ENCODE assay signal across 8 cellular contexts in the genomic region with DNA sequence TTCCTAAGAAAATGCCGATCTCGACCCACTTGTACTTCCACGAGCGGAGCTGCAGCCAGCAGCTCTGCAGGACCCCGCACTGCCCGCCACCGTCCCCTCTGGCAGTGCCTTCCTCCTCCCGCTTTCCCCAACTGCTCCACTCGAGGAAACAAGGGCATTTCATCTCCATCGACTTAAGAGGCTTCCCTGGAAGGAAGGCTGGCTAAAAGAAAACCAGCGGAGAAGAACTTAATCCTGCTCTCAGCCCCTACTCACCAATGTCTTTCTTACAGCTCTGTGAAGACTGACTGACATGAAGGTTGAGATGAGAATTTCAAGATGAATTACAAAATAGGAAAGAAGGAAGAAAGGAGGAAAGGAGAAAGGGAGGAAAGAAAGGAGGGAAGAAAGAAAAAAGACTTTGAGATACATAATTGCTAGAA. TPM values are rescaled to one million over a fixed set of nuclear protein-coding genes. Genes with fewer than 3 reads are reported as not detected.
DNase-seq lines count a peak whose midpoint lies in the region; ATAC-seq and TF ChIP-seq lines count a peak whose summit lies in the region.

No MANE protein-coding gene starts in this region.

- H3K27ac ChIP-seq in neuronal stem cell (replicated peaks; ENCODE audit: low read length), result no peak overlapping the region

- TF ChIP-seq CTCF in BJ (IDR thresholded peaks at IDR 0.05; ENCODE audit: insufficient read depth, low read depth, low read length) (no peak), mucosa of descending colon (IDR thresholded peaks at IDR 0.05) (no peak)

- H3K4me3 Mint-ChIP-seq in T-helper 17 cell, result peak overlapping the region; percentile 87

- H3K4me1 ChIP-seq in neuronal stem cell (ENCODE audit: control insufficient read depth in 2 of 2, insufficient read depth in 1 of 2, low read depth in 1 of 2, low read length in 2 of 2) (peaks cover 2% of the 10 kb centered on the region in 2 donors), mucosa of descending colon (ENCODE audit: low read depth) (no peaks in the 10 kb centered on the region)

- peaks cover 9% of the 10 kb centered on the region for H3K36me3 Mint-ChIP-seq in T-helper 17 cell (ENCODE audit: low read depth)

- no peaks in the 10 kb centered on the region for H3K9me3 ChIP-seq in T-helper 17 cell (ENCODE audit: control insufficient read depth, low read length, poor library complexity, severe bottlenecking)
- peaks cover 0 to 9% of the 10 kb centered on the region in 2 donors for H3K9me3 ChIP-seq in neuronal stem cell (replicated peaks in 1 of 2; ENCODE audit: control insufficient read depth in 2 of 2, insufficient read depth in 1 of 2, low read depth in 1 of 2, low read length in 2 of 2)
- H3K9me3 ChIP-seq in mucosa of descending colon, result no peaks in the 10 kb centered on the region

- intact Hi-C loops in mucosa of descending colon (cut with DNase I, micrococcal nuclease), result no loop called here

- no peak overlapping the region for H3K14ac ChIP-seq in neuronal stem cell (ENCODE audit: low read length)

- peaks cover 19% of the 10 kb centered on the region for H3K4me1 Mint-ChIP-seq in T-helper 17 cell

- POLR2A ChIA-PET in BJ (lab: Charles Lee), result no interaction called here

- H3K27me3 ChIP-seq in BJ (ENCODE audit: control insufficient read depth, insufficient read depth, low read length) (0 out of 2 replicates have a peak, but pooled peaks cover 3% of the 10 kb centered on the region), neuronal stem cell (ENCODE audit: control insufficient read depth in 3 of 3, insufficient read depth in 3 of 3, low read depth in 1 of 3, low read length in 3 of 3) (peaks cover 47 to 78% (median 75%) of the 10 kb centered on the region in 3 experiments)

- H3K18ac ChIP-seq in neuronal stem cell (ENCODE audit: low read length), result no peak overlapping the region

- CTCF ChIA-PET in BJ (lab: Yijun Ruan, JAX), result interaction anchor here (2.6 kb wide), 1 partner anchor 14 kb away, joined by 9 read pairs; no protein-coding TSS in a partner anchor

- H3K4me3 ChIP-seq in BJ (ENCODE audit: low read depth, low read length) (peak overlapping the region; percentile 55), neuronal stem cell (ENCODE audit: low read length in 2 of 2) (peak overlapping the region in 1 of 2 donors; percentile 37), mucosa of descending colon (no peak overlapping the region)

- no peaks in the 10 kb centered on the region for H3K79me1 ChIP-seq in neuronal stem cell (ENCODE audit: low read depth, low read length)

- peak overlapping the region; percentile 82 for H2AFZ ChIP-seq in neuronal stem cell (ENCODE audit: low read length)

- no peaks in the 10 kb centered on the region for H3K36me3 ChIP-seq in BJ (ENCODE audit: control insufficient read depth, insufficient read depth, low read length)
- no peaks in the 10 kb centered on the region for H3K36me3 ChIP-seq in neuronal stem cell (replicated peaks in 1 of 2; ENCODE audit: control insufficient read depth in 2 of 2, insufficient read depth in 2 of 2, low read length in 2 of 2)
- H3K36me3 ChIP-seq in mucosa of descending colon (ENCODE audit: low read depth), result no peaks in the 10 kb centered on the region

- H2BK15ac ChIP-seq in neuronal stem cell (ENCODE audit: low read length), result no peak overlapping the region

- H3K27ac Mint-ChIP-seq in T-helper 17 cell, result no peak overlapping the region

- peaks cover 78% of the 10 kb centered on the region for H3K27me3 Mint-ChIP-seq in T-helper 17 cell

- no peak overlapping the region for H3K9ac ChIP-seq in neuronal stem cell (ENCODE audit: low read depth, low read length, poor library complexity)

- no peak overlapping the region for H3K4ac ChIP-seq in neuronal stem cell (ENCODE audit: low read length)

- peak; percentile 6 for ATAC-seq in T-helper 17 cell
- ATAC-seq in mucosa of descending colon, result no peak
- ATAC-seq in GM21447 (IDR thresholded peaks at IDR 0.05; ENCODE audit: unreplicated experiment), result no peak

- H2BK5ac ChIP-seq in neuronal stem cell (ENCODE audit: low read length), result no peak overlapping the region

- no peak overlapping the region for H3K23ac ChIP-seq in neuronal stem cell (ENCODE audit: low read depth, low read length, poor library complexity)

- H2BK12ac ChIP-seq in neuronal stem cell (ENCODE audit: low read length), result no peak overlapping the region

- no CpG with 5 or more reads among the region's 11 CpGs for WGBS in neuronal stem cell (ENCODE audit: extremely low coverage in 2 of 2, insufficient read length in 2 of 2, insufficient replicate concordance in 1 of 2), 2 donors

- H2BK120ac ChIP-seq in neuronal stem cell (ENCODE audit: low read depth, low read length), result no peak overlapping the region

- no peak overlapping the region for H3K4me2 ChIP-seq in neuronal stem cell (ENCODE audit: insufficient read depth, low read length, poor library complexity, severe bottlenecking)

- no peak overlapping the region for H4K8ac ChIP-seq in neuronal stem cell (ENCODE audit: low read depth, low read length)

- DNase-seq in BJ (ENCODE audit: low read depth), result no peak
- no peak for DNase-seq in T-helper 17 cell
- peak; percentile 6 for DNase-seq in fibroblast of gingiva (ENCODE audit: low read depth)
- no peak for DNase-seq in neuronal stem cell (ENCODE audit: low spot score)
- no peak for DNase-seq in SHP77 treated with DMSO at 0.1 percent for 48 hours (lab: John Stamatoyannopoulos, UW)
- no peak for DNase-seq in mucosa of descending colon
- DNase-seq in stimulated activated CD8-positive, alpha-beta memory T cell treated with anti-CD3 and anti-CD28 coated beads, Interleukin-4, amount 100 ng/mL, for 48 hours, result no peak

- H4K91ac ChIP-seq in neuronal stem cell (ENCODE audit: low read depth, low read length, poor library complexity), result no peak overlapping the region

- H2AK5ac ChIP-seq in neuronal stem cell (ENCODE audit: low read depth, low read length), result no peak overlapping the region

RNA-seq across cellular contexts. Expression of a gene that starts 15.6 kb away (rescaled TPM):
- polyA plus RNA-seq in BJ (2011; rRNA removed), result 7.6 and 7.8 TPM in 2 replicates
- 6.4 and 7.7 TPM in 2 replicates for polyA minus RNA-seq in BJ (2011; rRNA and poly(A)+ RNA removed)
- total RNA-seq in T-helper 17 cell (under 1 TPM in 1 of 2 donors, not detected in 1; 0.21 TPM), mucosa of descending colon (1 to 10 TPM; 1.1 to 1.7 (median 1.6) TPM)
- polyA plus RNA-seq in neuronal stem cell (2013, experiment 1 of 2), result 0.52 TPM
- 0.53 TPM for polyA plus RNA-seq in neuronal stem cell (2013, experiment 2 of 2)
